ENCODE assay signal across 6 cellular contexts in the genomic region with DNA sequence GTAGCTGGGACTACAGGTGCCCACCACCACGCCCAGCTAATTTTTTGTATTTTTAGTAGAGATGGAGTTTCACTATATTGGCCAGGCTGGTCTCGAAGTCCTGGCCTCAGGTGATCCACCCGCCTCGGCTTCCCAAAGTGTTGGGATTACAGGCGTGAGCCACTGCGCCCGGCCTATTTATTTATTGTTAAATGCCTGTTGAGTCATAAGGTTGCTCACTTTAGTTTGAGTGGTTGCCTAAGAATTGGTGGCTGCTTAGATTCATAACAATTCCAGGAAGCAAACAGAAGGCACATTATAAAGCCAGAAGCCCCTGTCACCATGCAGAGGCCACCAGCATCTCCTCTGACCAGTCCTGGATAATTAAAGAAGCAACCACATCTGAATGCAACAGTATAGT. TPM values are rescaled to one million over a fixed set of nuclear protein-coding genes. Genes with fewer than 3 reads are reported as not detected.
"Had no signal": no experiment of that assay in that cellular context is flagged by ENCODE, and none has a peak within 500 bp of the region (broad histone marks: within the 10 kb centered on the region; RNA-seq: fewer than 3 reads in every experiment).

No MANE protein-coding gene starts in this region.

RNA-seq across cellular contexts. Expression of gene ARMH2, which starts 23.9 kb away (rescaled TPM):
- total RNA-seq: kidney epithelial cell, left ventricle myocardium superior, mucosa of gallbladder, skeletal muscle tissue, subcutaneous adipose tissue, uterus had no signal
